ENCODE assay signal across 11 cellular contexts in the genomic region with DNA sequence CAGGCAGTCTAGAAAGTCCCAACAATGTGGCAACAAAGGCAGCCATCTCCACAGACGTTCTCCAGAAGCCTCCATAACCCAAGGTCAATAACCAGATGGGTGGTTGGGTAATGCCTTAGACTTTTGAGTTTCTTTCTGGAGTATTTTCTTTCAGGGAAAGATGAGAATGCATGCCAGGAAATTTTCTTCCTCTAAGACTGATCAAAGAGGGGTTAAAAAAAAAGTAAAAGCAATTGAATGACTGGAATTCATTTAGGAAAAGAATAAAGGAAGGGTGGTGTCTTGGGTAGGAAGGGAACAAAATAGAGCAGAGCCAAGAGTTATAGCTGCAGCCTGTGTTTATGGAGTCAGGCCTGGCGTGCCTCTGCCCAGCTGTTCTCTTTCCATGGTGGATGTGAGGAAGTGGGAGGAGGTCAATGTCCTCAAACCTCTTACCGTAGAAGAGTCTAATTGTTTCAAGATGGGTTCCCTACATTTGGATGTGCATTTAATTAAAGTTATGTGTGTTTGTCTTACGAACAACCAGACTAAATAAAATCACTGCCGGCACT.
DNase-seq lines count a peak whose midpoint lies in the region; ATAC-seq and TF ChIP-seq lines count a peak whose summit lies in the region.
"Had no signal": no experiment of that assay in that cellular context is flagged by ENCODE, and none has a peak within 500 bp of the region (broad histone marks: within the 10 kb centered on the region; RNA-seq: fewer than 3 reads in every experiment).

No MANE protein-coding gene starts in this region.

- H2AFZ ChIP-seq in SK-N-SH (ENCODE audit: low read depth) (no peak overlapping the region), OCI-LY7 (ENCODE audit: low read length) (no peak overlapping the region)

- H3K27ac Mint-ChIP-seq in activated naive CD4-positive, alpha-beta T cell treated with anti-CD3 and anti-CD28 coated beads, Interleukin-2, amount 10 ng/mL, durations not matched to agents 7 days and 5 days: no peak overlapping the region
- H3K27ac Mint-ChIP-seq: activated T-helper 2 cell treated with anti-CD3 and anti-CD28 coated beads, Interferon-gamma antibody, Interleukin-2, Interleukin-4, amounts not matched to agents 10 μg/mL and 5 μg/mL and 100 μg/mL, durations not matched to agents 14 hours and 24 hours and 36 hours; B cell had no signal

- H3K9me3 ChIP-seq in SK-N-SH (no peaks in the 10 kb centered on the region), ovary (no peaks in the 10 kb centered on the region), OCI-LY7 (ENCODE audit: low read length) (no peaks in the 10 kb centered on the region)

- H3K4me3 ChIP-seq in SK-N-SH (ENCODE audit: low read depth in 2 of 2, low read length in 1 of 2) (no peak overlapping the region), fibroblast of the aortic adventitia (ENCODE audit: low read depth, low read length) (no peak overlapping the region), ovary (no peak overlapping the region), OCI-LY7 (ENCODE audit: low read depth, low read length, poor library complexity, severe bottlenecking) (no peak overlapping the region)

- TF ChIP-seq RAD21 in SK-N-SH (IDR thresholded peaks at IDR 0.05; ENCODE audit: low read length): no peak

- H3K27ac ChIP-seq in SK-N-SH (ENCODE audit: low read depth in 2 of 2, low read length in 1 of 2): peak overlapping the region; percentile 73 to 78; a peak in 3 of 4 replicates
- peak overlapping the region in 1 of 2 donors; percentile 41 for H3K27ac ChIP-seq in ovary
- no peak overlapping the region for H3K27ac ChIP-seq in OCI-LY7 (ENCODE audit: low read depth, low read length, poor library complexity, severe bottlenecking)

- DNase-seq in AG08395 (ENCODE audit: low spot score) (peak; percentile 91), SK-N-SH (peak; percentile 17), fibroblast of the aortic adventitia (ENCODE audit: low read depth) (peak; percentile 98), ovary (peak; percentile 36 to 52 (median 45)), OCI-LY7 (ENCODE audit: low spot score) (no peak), HuH-7 (ENCODE audit: low spot score) (no peak)
- DNase-seq in activated naive CD4-positive, alpha-beta T cell treated with anti-CD3 and anti-CD28 coated beads, Interleukin-2, amount 10 ng/mL, durations not matched to agents 7 days and 5 days: no peak
- DNase-seq: nucleus accumbens had no signal

- no peaks in the 10 kb centered on the region for H3K9me3 Mint-ChIP-seq in activated naive CD4-positive, alpha-beta T cell treated with anti-CD3 and anti-CD28 coated beads, Interleukin-2, amount 10 ng/mL, durations not matched to agents 7 days and 5 days
- H3K9me3 Mint-ChIP-seq: activated T-helper 2 cell treated with anti-CD3 and anti-CD28 coated beads, Interferon-gamma antibody, Interleukin-2, Interleukin-4, amounts not matched to agents 10 μg/mL and 5 μg/mL and 100 μg/mL, durations not matched to agents 14 hours and 24 hours and 36 hours had no signal

- no peak overlapping the region for H3K4me3 Mint-ChIP-seq in activated naive CD4-positive, alpha-beta T cell treated with anti-CD3 and anti-CD28 coated beads, Interleukin-2, amount 10 ng/mL, durations not matched to agents 7 days and 5 days
- H3K4me3 Mint-ChIP-seq: B cell had no signal

- H4K20me1 ChIP-seq in SK-N-SH (ENCODE audit: insufficient read depth): no peaks in the 10 kb centered on the region
- H4K20me1 ChIP-seq in OCI-LY7 (ENCODE audit: insufficient read depth, low read length): no peaks in the 10 kb centered on the region

- TF ChIP-seq EP300 in SK-N-SH (IDR thresholded peaks at IDR 0.05; ENCODE audit: borderline replicate concordance in 1 of 2, low read depth in 1 of 2, low read length in 1 of 2): no peak
- no peak for TF ChIP-seq EP300 in ovary (IDR thresholded peaks at IDR 0.05)

- TF ChIP-seq POLR2A in ovary (IDR thresholded peaks at IDR 0.05): no peak

- BruUV-seq in OCI-LY7 (replicated peaks; lab: Mats Ljungman, UMichigan): no TSS peak

- intact Hi-C loops in ovary (cut with DNase I): no loop called here
- intact Hi-C loops in OCI-LY7 (cut with micrococcal nuclease; ENCODE audit: unreplicated experiment): no loop called here

- H3K36me3 ChIP-seq in SK-N-SH (replicated peaks in 1 of 2; ENCODE audit: control insufficient read depth in 1 of 2, insufficient read depth in 2 of 2, low read length in 1 of 2): peaks cover 13 to 69% of the 10 kb centered on the region in 2 experiments
- H3K36me3 ChIP-seq in ovary: no peaks in the 10 kb centered on the region
- no peaks in the 10 kb centered on the region for H3K36me3 ChIP-seq in OCI-LY7 (ENCODE audit: insufficient read depth, low read length)

- no peaks in the 10 kb centered on the region for H3K27me3 Mint-ChIP-seq in activated naive CD4-positive, alpha-beta T cell treated with anti-CD3 and anti-CD28 coated beads, Interleukin-2, amount 10 ng/mL, durations not matched to agents 7 days and 5 days
- H3K27me3 Mint-ChIP-seq: B cell had no signal

- H3K27me3 ChIP-seq in SK-N-SH (ENCODE audit: insufficient read depth): no peaks in the 10 kb centered on the region
- no peaks in the 10 kb centered on the region for H3K27me3 ChIP-seq in ovary

- POLR2A ChIA-PET in SK-N-SH (lab: Yijun Ruan, JAX): no interaction called here
- POLR2A ChIA-PET in OCI-LY7 (lab: Charles Lee): no interaction called here

- no peak overlapping the region for H3K9ac ChIP-seq in SK-N-SH

- no peaks in the 10 kb centered on the region for H3K9me2 ChIP-seq in SK-N-SH
- H3K9me2 ChIP-seq in OCI-LY7 (ENCODE audit: insufficient read depth, low read length): no peaks in the 10 kb centered on the region

- peak overlapping the region; percentile 40 for H3K4me2 ChIP-seq in SK-N-SH
- H3K4me2 ChIP-seq in OCI-LY7 (ENCODE audit: low read length): no peak overlapping the region

- TF ChIP-seq CTCF in SK-N-SH (IDR thresholded peaks at IDR 0.05) (no peak), fibroblast of the aortic adventitia (IDR thresholded peaks at IDR 0.05; ENCODE audit: insufficient read depth, low read length) (no peak), ovary (IDR thresholded peaks at IDR 0.05) (no peak), OCI-LY7 (conservative IDR thresholded peaks at IDR 0.05; ENCODE audit: low read length) (no peak)

- peaks cover 5% of the 10 kb centered on the region for H3F3A ChIP-seq in SK-N-SH (replicated peaks; ENCODE audit: insufficient read depth)

- no peaks in the 10 kb centered on the region for H3K4me1 Mint-ChIP-seq in activated naive CD4-positive, alpha-beta T cell treated with anti-CD3 and anti-CD28 coated beads, Interleukin-2, amount 10 ng/mL, durations not matched to agents 7 days and 5 days

- WGBS in SK-N-SH (ENCODE audit: low lambda C conversion rate): 18% methylated on average over 5 of the region's 5 CpGs
- WGBS in ovary, 3 donors: 6 to 11% (median 8%) methylated on average over 5 of the region's 5 CpGs

- CTCF ChIA-PET in SK-N-SH (lab: Yijun Ruan, JAX) (no interaction called here), OCI-LY7 (lab: Charles Lee; ENCODE audit: unreplicated experiment) (no interaction called here)
- CTCF ChIA-PET in activated naive CD4-positive, alpha-beta T cell treated with anti-CD3 and anti-CD28 coated beads, Interleukin-2, amount 10 ng/mL, durations not matched to agents 7 days and 5 days (lab: Charles Lee): no interaction called here

- no peak for ATAC-seq in HG02763 (IDR thresholded peaks at IDR 0.05; ENCODE audit: unreplicated experiment)

- H3K36me3 Mint-ChIP-seq in activated naive CD4-positive, alpha-beta T cell treated with anti-CD3 and anti-CD28 coated beads, Interleukin-2, amount 10 ng/mL, durations not matched to agents 7 days and 5 days: no peaks in the 10 kb centered on the region

- peaks cover 2 to 10% of the 10 kb centered on the region in 2 experiments; a peak in 2 of 4 replicates for H3K4me1 ChIP-seq in SK-N-SH (ENCODE audit: control insufficient read depth in 1 of 2, insufficient read depth in 2 of 2, low read depth in 1 of 2, low read length in 1 of 2)
- H3K4me1 ChIP-seq in ovary (ENCODE audit: insufficient read depth): peaks cover 10% of the 10 kb centered on the region
- no peaks in the 10 kb centered on the region for H3K4me1 ChIP-seq in OCI-LY7 (ENCODE audit: insufficient read depth, low read length, poor library complexity, severe bottlenecking)

- H3K79me2 ChIP-seq in SK-N-SH (ENCODE audit: insufficient read depth) (peaks cover 92% of the 10 kb centered on the region), OCI-LY7 (ENCODE audit: insufficient read depth, low read depth, low read length) (no peaks in the 10 kb centered on the region)

TF ChIP-seq in SK-N-SH, 30 proteins besides CTCF, POLR2A, EP300 and RAD21:
- TF ChIP-seq RXRA (IDR thresholded peaks at IDR 0.05; ENCODE audit: borderline replicate concordance, low read depth) (peak; percentile 22; the same call in 1 of the 2 replicates), RFX5 (IDR thresholded peaks at IDR 0.05; ENCODE audit: low read length) (no peak), TCF12 (IDR thresholded peaks at IDR 0.05) (peak; percentile 81), MEF2A (IDR thresholded peaks at IDR 0.05; ENCODE audit: borderline replicate concordance, low read depth) (no peak), NFIC (IDR thresholded peaks at IDR 0.05; ENCODE audit: borderline replicate concordance) (peak; percentile 6; the same call in 1 of the 2 replicates), FOXM1 (IDR thresholded peaks at IDR 0.05; ENCODE audit: low read depth) (0 out of 2 replicates have a peak, but pooled peaks have one; percentile 40), POLR2AphosphoS5 (IDR thresholded peaks at IDR 0.05; ENCODE audit: low read depth, low read length) (peak; percentile 25), MXI1 (IDR thresholded peaks at IDR 0.05; ENCODE audit: low read depth, low read length) (no peak), TAF1 (IDR thresholded peaks at IDR 0.05; ENCODE audit: borderline replicate concordance, low read depth, low read length) (no peak)
- TF ChIP-seq, protein P1, sequence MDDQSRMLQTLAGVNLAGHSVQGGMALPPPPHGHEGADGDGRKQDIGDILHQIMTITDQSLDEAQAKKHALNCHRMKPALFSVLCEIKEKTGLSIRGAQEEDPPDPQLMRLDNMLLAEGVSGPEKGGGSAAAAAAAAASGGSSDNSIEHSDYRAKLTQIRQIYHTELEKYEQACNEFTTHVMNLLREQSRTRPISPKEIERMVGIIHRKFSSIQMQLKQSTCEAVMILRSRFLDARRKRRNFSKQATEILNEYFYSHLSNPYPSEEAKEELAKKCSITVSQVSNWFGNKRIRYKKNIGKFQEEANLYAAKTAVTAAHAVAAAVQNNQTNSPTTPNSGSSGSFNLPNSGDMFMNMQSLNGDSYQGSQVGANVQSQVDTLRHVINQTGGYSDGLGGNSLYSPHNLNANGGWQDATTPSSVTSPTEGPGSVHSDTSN (IDR thresholded peaks at IDR 0.05): 0 out of 2 replicates have a peak, but pooled peaks have one; percentile 23

Comparison
In these comparisons a context has a peak if more than half of its experiments do, and no peak if none do; other contexts are left out.
1. DNase-seq: peak in AG08395 (single experiment), SK-N-SH (single experiment), fibroblast of the aortic adventitia (single experiment) and ovary (5 of 5); none in OCI-LY7 (single experiment), activated naive CD4-positive, alpha-beta T cell treated with anti-CD3 and anti-CD28 coated beads, Interleukin-2, amount 10 ng/mL, durations not matched to agents 7 days and 5 days (single experiment) and HuH-7 (single experiment).